1 cellular context compared by ENCODE assay signal in the genomic region with DNA sequence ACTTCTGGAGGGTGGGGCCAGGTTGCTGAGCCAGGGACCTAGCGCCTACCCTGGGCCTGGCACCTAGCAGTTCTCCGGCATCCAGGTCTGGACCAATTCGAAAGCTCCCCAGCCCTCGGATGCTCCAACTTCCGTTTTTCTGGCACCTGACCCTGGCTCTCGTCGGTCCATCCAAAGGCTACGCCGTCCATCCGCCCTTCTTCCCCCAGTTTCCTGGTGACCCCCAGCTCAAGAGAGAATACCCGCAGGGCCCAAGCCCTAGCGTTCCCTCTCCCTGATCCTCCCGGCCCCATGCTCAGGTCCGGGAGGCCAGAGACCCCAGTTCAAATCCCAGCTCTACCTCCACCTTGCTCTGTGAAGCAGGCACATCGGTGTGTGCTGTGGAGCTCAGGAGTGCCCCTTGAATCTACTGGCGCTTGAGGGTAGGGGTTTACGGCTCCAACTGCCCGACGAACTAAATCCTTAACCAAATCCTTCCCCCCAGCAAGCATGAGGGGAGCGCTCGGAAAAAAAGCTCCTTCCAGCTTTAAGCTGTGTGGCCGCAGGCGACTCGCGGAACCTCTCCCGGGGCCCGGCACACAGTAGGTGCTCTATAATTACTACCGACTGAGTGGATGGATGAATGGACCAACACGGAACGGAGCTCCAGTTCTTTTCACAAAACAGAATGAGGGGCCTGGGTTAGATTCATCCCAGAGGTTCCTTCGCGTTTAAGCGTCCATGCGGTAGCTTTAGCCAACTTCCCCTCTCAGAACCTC.
A peak's percentile ranks its signal among the peaks of the same experiment; 100 is the strongest.
TF ChIP-seq lines count a peak whose summit lies in the region.

No MANE protein-coding gene starts in this region.

TF ChIP-seq in H1, 55 proteins besides CTCF, POLR2A, EP300 and RAD21:
- no peak for TF ChIP-seq NRF1 (IDR thresholded peaks at IDR 0.05; ENCODE audit: low read depth, low read length)
- TF ChIP-seq EZH2 (IDR thresholded peaks at IDR 0.05; ENCODE audit: low read depth, low read length, severe bottlenecking) = peak; percentile 80
- TF ChIP-seq, protein P1, sequence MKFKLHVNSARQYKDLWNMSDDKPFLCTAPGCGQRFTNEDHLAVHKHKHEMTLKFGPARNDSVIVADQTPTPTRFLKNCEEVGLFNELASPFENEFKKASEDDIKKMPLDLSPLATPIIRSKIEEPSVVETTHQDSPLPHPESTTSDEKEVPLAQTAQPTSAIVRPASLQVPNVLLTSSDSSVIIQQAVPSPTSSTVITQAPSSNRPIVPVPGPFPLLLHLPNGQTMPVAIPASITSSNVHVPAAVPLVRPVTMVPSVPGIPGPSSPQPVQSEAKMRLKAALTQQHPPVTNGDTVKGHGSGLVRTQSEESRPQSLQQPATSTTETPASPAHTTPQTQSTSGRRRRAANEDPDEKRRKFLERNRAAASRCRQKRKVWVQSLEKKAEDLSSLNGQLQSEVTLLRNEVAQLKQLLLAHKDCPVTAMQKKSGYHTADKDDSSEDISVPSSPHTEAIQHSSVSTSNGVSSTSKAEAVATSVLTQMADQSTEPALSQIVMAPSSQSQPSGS (IDR thresholded peaks at IDR 0.05; ENCODE audit: low read length) = no peak
- peak; percentile 73; the same call in 1 of the 2 replicates for TF ChIP-seq SUZ12 (IDR thresholded peaks at IDR 0.05; ENCODE audit: low read length)
- no peak for TF ChIP-seq NANOG (IDR thresholded peaks at IDR 0.05; ENCODE audit: insufficient read depth, low read depth, low read length, poor library complexity, severe bottlenecking)
- no peak for TF ChIP-seq JUND (IDR thresholded peaks at IDR 0.05; ENCODE audit: low read length)
- no peak for TF ChIP-seq ASH2L (IDR thresholded peaks at IDR 0.05; ENCODE audit: low read length)
- no peak for TF ChIP-seq ZNF274 (IDR thresholded peaks at IDR 0.05; ENCODE audit: borderline replicate concordance, extremely low read depth, low read length)
- TF ChIP-seq TAF1 (IDR thresholded peaks at IDR 0.05; ENCODE audit: low read depth, low read length) = no peak
- no peak for TF ChIP-seq EGR1 (IDR thresholded peaks at IDR 0.05; ENCODE audit: borderline replicate concordance, low read depth, low read length)
- no peak for TF ChIP-seq HDAC6 (IDR thresholded peaks at IDR 0.05; ENCODE audit: low read depth, low read length)
- no peak for TF ChIP-seq PHF8 (conservative IDR thresholded peaks at IDR 0.05; ENCODE audit: low read depth, low read length)
- TF ChIP-seq RBBP5 (IDR thresholded peaks at IDR 0.05; ENCODE audit: borderline replicate concordance, low read depth, low read length) = no peak
- no peak for TF ChIP-seq TCF12 (IDR thresholded peaks at IDR 0.05; ENCODE audit: low read depth, low read length)
- no peak for TF ChIP-seq FOSL1 (IDR thresholded peaks at IDR 0.05; ENCODE audit: insufficient read depth, low read depth, low read length)
- no peak for TF ChIP-seq POLR2AphosphoS5 (IDR thresholded peaks at IDR 0.05; ENCODE audit: low read depth, low read length)
- TF ChIP-seq, protein P2, sequence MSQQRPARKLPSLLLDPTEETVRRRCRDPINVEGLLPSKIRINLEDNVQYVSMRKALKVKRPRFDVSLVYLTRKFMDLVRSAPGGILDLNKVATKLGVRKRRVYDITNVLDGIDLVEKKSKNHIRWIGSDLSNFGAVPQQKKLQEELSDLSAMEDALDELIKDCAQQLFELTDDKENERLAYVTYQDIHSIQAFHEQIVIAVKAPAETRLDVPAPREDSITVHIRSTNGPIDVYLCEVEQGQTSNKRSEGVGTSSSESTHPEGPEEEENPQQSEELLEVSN (IDR thresholded peaks at IDR 0.05) = no peak
- TF ChIP-seq TEAD4 (IDR thresholded peaks at IDR 0.05; ENCODE audit: low read depth, low read length) = no peak
- TF ChIP-seq SP2 (IDR thresholded peaks at IDR 0.05; ENCODE audit: low read length) = no peak
- TF ChIP-seq RFX5 (IDR thresholded peaks at IDR 0.05; ENCODE audit: borderline replicate concordance, low read depth, low read length) = no peak
- no peak for TF ChIP-seq CBX8 (IDR thresholded peaks at IDR 0.05; ENCODE audit: borderline replicate concordance, low read depth, low read length)
- TF ChIP-seq RNF2 (IDR thresholded peaks at IDR 0.05; ENCODE audit: borderline replicate concordance, low read depth, low read length, missing control alignments, poor library complexity, severe bottlenecking) = peak; percentile 42
- TF ChIP-seq, protein P3, sequence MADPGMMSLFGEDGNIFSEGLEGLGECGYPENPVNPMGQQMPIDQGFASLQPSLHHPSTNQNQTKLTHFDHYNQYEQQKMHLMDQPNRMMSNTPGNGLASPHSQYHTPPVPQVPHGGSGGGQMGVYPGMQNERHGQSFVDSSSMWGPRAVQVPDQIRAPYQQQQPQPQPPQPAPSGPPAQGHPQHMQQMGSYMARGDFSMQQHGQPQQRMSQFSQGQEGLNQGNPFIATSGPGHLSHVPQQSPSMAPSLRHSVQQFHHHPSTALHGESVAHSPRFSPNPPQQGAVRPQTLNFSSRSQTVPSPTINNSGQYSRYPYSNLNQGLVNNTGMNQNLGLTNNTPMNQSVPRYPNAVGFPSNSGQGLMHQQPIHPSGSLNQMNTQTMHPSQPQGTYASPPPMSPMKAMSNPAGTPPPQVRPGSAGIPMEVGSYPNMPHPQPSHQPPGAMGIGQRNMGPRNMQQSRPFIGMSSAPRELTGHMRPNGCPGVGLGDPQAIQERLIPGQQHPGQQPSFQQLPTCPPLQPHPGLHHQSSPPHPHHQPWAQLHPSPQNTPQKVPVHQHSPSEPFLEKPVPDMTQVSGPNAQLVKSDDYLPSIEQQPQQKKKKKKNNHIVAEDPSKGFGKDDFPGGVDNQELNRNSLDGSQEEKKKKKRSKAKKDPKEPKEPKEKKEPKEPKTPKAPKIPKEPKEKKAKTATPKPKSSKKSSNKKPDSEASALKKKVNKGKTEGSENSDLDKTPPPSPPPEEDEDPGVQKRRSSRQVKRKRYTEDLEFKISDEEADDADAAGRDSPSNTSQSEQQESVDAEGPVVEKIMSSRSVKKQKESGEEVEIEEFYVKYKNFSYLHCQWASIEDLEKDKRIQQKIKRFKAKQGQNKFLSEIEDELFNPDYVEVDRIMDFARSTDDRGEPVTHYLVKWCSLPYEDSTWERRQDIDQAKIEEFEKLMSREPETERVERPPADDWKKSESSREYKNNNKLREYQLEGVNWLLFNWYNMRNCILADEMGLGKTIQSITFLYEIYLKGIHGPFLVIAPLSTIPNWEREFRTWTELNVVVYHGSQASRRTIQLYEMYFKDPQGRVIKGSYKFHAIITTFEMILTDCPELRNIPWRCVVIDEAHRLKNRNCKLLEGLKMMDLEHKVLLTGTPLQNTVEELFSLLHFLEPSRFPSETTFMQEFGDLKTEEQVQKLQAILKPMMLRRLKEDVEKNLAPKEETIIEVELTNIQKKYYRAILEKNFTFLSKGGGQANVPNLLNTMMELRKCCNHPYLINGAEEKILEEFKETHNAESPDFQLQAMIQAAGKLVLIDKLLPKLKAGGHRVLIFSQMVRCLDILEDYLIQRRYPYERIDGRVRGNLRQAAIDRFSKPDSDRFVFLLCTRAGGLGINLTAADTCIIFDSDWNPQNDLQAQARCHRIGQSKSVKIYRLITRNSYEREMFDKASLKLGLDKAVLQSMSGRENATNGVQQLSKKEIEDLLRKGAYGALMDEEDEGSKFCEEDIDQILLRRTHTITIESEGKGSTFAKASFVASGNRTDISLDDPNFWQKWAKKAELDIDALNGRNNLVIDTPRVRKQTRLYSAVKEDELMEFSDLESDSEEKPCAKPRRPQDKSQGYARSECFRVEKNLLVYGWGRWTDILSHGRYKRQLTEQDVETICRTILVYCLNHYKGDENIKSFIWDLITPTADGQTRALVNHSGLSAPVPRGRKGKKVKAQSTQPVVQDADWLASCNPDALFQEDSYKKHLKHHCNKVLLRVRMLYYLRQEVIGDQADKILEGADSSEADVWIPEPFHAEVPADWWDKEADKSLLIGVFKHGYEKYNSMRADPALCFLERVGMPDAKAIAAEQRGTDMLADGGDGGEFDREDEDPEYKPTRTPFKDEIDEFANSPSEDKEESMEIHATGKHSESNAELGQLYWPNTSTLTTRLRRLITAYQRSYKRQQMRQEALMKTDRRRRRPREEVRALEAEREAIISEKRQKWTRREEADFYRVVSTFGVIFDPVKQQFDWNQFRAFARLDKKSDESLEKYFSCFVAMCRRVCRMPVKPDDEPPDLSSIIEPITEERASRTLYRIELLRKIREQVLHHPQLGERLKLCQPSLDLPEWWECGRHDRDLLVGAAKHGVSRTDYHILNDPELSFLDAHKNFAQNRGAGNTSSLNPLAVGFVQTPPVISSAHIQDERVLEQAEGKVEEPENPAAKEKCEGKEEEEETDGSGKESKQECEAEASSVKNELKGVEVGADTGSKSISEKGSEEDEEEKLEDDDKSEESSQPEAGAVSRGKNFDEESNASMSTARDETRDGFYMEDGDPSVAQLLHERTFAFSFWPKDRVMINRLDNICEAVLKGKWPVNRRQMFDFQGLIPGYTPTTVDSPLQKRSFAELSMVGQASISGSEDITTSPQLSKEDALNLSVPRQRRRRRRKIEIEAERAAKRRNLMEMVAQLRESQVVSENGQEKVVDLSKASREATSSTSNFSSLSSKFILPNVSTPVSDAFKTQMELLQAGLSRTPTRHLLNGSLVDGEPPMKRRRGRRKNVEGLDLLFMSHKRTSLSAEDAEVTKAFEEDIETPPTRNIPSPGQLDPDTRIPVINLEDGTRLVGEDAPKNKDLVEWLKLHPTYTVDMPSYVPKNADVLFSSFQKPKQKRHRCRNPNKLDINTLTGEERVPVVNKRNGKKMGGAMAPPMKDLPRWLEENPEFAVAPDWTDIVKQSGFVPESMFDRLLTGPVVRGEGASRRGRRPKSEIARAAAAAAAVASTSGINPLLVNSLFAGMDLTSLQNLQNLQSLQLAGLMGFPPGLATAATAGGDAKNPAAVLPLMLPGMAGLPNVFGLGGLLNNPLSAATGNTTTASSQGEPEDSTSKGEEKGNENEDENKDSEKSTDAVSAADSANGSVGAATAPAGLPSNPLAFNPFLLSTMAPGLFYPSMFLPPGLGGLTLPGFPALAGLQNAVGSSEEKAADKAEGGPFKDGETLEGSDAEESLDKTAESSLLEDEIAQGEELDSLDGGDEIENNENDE (IDR thresholded peaks at IDR 0.05; ENCODE audit: insufficient replicate concordance, low read length) = no peak
- TF ChIP-seq SP1 (IDR thresholded peaks at IDR 0.05; ENCODE audit: low read depth, low read length) = no peak
- no peak for TF ChIP-seq HDAC2 (IDR thresholded peaks at IDR 0.05; ENCODE audit: borderline replicate concordance in 1 of 2, low read depth in 2 of 2, low read length in 2 of 2)
TF ChIP-seq in H1: peak in this region for 3.
